24 cellular contexts compared by ENCODE assay signal in genomic region chr13:59119475-59119874, GRCh38.
"Had no signal": no experiment of that assay in that cellular context is flagged by ENCODE, and none has a peak within 500 bp of the region (broad histone marks: within the 10 kb centered on the region; RNA-seq: fewer than 3 reads in every experiment).

No MANE protein-coding gene starts in this region.

- H3K36me3 ChIP-seq: gastroesophageal sphincter, pancreas, spleen, transverse colon had no signal

- ATAC-seq: activated CD8-positive, alpha-beta T cell treated with anti-CD3 and anti-CD28 coated beads for 36 hours; activated T-cell treated with anti-CD3 and anti-CD28 coated beads, Interleukin-2, amount 50 U/mL, for 4 hours; activated T-helper 17 cell treated with anti-CD3 and anti-CD28 coated beads, Interleukin-2, amount 50 U/mL, for 72 hours; gastroesophageal sphincter; pancreas; psoas muscle; right cardiac atrium had no signal

- H3K27ac ChIP-seq: epithelial cell of prostate, gastroesophageal sphincter, pancreas, psoas muscle, spleen had no signal

- FAIRE-seq: bronchial epithelial cell, colon, kidney, pancreas had no signal

- H3K4me1 Mint-ChIP-seq: activated B cell treated with CpG ODN at 0.5 μM for 24 hours; activated T-helper 17 cell treated with anti-CD3 and anti-CD28 coated beads, Interleukin-2, amount 50 U/mL, for 72 hours; immature natural killer cell; naive B cell had no signal

- H3K4me1 ChIP-seq: pancreas, psoas muscle, spleen, transverse colon had no signal

- DNase-seq: activated B cell treated with CpG ODN at 0.5 μM for 24 hours; activated CD4-positive, alpha-beta T cell treated with anti-CD3 and anti-CD28 coated beads, Interleukin-2, amount 50 U/mL, for 1 hour; activated CD8-positive, alpha-beta T cell treated with anti-CD3 and anti-CD28 coated beads for 36 hours; activated gamma-delta T cell treated with Interleukin-2 at 50 U/mL for 16 hours; activated naive CD4-positive, alpha-beta T cell treated with anti-CD3 and anti-CD28 coated beads, Interleukin-2, amount 50 U/mL, for 16 hours; activated T-cell treated with anti-CD3 and anti-CD28 coated beads, Interleukin-2, amount 50 U/mL, for 4 hours; dermis blood vessel endothelial cell; effector CD4-positive, alpha-beta T cell; immature natural killer cell; kidney; naive B cell; pancreas; psoas muscle; right cardiac atrium; spleen; stimulated activated naive CD4-positive, alpha-beta T cell; transverse colon had no signal

- H3K9me3 Mint-ChIP-seq: activated CD8-positive, alpha-beta T cell treated with anti-CD3 and anti-CD28 coated beads for 36 hours; activated T-cell treated with anti-CD3 and anti-CD28 coated beads, Interleukin-2, amount 50 U/mL, for 4 hours; T-helper 2 cell treated with Interferon-gamma antibody and Interleukin-4, amounts not matched to agents 5 μg/mL and 100 μg/mL, for 36 hours had no signal

- H3K4me3 ChIP-seq: gastroesophageal sphincter, pancreas, psoas muscle, spleen, transverse colon had no signal

- H3K9me3 ChIP-seq: gastroesophageal sphincter, pancreas, psoas muscle, spleen, transverse colon had no signal

- H3K27me3 ChIP-seq: gastroesophageal sphincter, pancreas, spleen, transverse colon had no signal

- H3K36me3 Mint-ChIP-seq: mesothelial cell of epicardium, naive B cell had no signal

- H3K4me3 Mint-ChIP-seq: activated B cell treated with CpG ODN at 0.5 μM for 24 hours; activated CD8-positive, alpha-beta T cell treated with anti-CD3 and anti-CD28 coated beads for 36 hours; activated T-cell treated with anti-CD3 and anti-CD28 coated beads, Interleukin-2, amount 50 U/mL, for 4 hours; activated T-helper 17 cell treated with anti-CD3 and anti-CD28 coated beads, Interleukin-2, amount 50 U/mL, for 72 hours; immature natural killer cell; mesothelial cell of epicardium; naive B cell; T-helper 2 cell treated with Interferon-gamma antibody and Interleukin-4, amounts not matched to agents 5 μg/mL and 100 μg/mL, for 36 hours had no signal

- H3K27me3 Mint-ChIP-seq: activated B cell treated with CpG ODN at 0.5 μM for 24 hours; activated CD8-positive, alpha-beta T cell treated with anti-CD3 and anti-CD28 coated beads for 36 hours; activated T-helper 17 cell treated with anti-CD3 and anti-CD28 coated beads, Interleukin-2, amount 50 U/mL, for 72 hours; naive B cell had no signal

- H3K27ac Mint-ChIP-seq: activated B cell treated with CpG ODN at 0.5 μM for 24 hours; activated CD8-positive, alpha-beta T cell treated with anti-CD3 and anti-CD28 coated beads for 36 hours; activated T-helper 17 cell treated with anti-CD3 and anti-CD28 coated beads, Interleukin-2, amount 50 U/mL, for 72 hours; immature natural killer cell; naive B cell; T-helper 2 cell treated with Interferon-gamma antibody and Interleukin-4, amounts not matched to agents 5 μg/mL and 100 μg/mL, for 36 hours had no signal
